In the genomic region with DNA sequence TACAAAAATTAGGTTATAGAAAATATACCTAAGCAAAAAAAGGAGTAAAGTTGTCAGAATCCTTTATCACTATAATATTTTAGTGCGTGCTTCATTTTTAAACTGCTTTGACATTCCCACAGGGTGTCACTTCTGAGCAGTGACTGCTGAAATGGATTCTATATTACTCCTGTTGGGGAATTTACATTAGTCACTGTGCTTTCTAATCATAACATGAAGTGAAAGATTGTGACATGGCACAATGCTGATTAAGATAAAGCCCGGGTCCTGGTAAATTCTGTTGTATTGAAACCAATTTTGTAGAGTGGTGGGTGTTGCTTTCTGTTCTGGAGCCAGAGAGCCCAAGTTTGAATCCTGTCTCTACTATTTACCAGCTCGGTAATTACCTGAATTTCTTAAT, we compare ENCODE assay signal across 1 cellular context.
TF ChIP-seq lines count a peak whose summit lies in the region.

No MANE protein-coding gene starts in this region.

TF ChIP-seq in neural cell, 6 proteins besides CTCF, POLR2A, EP300 and RAD21:
- TF ChIP-seq MXI1 (conservative IDR thresholded peaks at IDR 0.05; ENCODE audit: poor library complexity, severe bottlenecking) = no peak
- TF ChIP-seq TAF1 (IDR thresholded peaks at IDR 0.05; ENCODE audit: low read depth) = no peak
- peak; percentile 28 for TF ChIP-seq SMC3 (conservative IDR thresholded peaks at IDR 0.05; ENCODE audit: poor library complexity)
- no peak for TF ChIP-seq POLR2AphosphoS5 (IDR thresholded peaks at IDR 0.05)
- TF ChIP-seq, protein P1, sequence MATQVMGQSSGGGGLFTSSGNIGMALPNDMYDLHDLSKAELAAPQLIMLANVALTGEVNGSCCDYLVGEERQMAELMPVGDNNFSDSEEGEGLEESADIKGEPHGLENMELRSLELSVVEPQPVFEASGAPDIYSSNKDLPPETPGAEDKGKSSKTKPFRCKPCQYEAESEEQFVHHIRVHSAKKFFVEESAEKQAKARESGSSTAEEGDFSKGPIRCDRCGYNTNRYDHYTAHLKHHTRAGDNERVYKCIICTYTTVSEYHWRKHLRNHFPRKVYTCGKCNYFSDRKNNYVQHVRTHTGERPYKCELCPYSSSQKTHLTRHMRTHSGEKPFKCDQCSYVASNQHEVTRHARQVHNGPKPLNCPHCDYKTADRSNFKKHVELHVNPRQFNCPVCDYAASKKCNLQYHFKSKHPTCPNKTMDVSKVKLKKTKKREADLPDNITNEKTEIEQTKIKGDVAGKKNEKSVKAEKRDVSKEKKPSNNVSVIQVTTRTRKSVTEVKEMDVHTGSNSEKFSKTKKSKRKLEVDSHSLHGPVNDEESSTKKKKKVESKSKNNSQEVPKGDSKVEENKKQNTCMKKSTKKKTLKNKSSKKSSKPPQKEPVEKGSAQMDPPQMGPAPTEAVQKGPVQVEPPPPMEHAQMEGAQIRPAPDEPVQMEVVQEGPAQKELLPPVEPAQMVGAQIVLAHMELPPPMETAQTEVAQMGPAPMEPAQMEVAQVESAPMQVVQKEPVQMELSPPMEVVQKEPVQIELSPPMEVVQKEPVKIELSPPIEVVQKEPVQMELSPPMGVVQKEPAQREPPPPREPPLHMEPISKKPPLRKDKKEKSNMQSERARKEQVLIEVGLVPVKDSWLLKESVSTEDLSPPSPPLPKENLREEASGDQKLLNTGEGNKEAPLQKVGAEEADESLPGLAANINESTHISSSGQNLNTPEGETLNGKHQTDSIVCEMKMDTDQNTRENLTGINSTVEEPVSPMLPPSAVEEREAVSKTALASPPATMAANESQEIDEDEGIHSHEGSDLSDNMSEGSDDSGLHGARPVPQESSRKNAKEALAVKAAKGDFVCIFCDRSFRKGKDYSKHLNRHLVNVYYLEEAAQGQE (IDR thresholded peaks at IDR 0.05; ENCODE audit: borderline replicate concordance) = no peak
- no peak for TF ChIP-seq EZH2 (IDR thresholded peaks at IDR 0.05; ENCODE audit: borderline replicate concordance, insufficient read depth, low read length, poor library complexity, severe bottlenecking)
